Comparison of ENCODE assay signal across 9 cellular contexts in genomic region chr6:150599199-150600002, GRCh38. TPM values are rescaled to one million over a fixed set of nuclear protein-coding genes. Genes with fewer than 3 reads are reported as not detected.
DNase-seq lines count a peak whose midpoint lies in the region; ATAC-seq and FAIRE-seq lines count a peak whose summit lies in the region.
"Had no signal": no experiment of that assay in that cellular context is flagged by ENCODE, and none has a peak within 500 bp of the region (broad histone marks: within the 10 kb centered on the region; RNA-seq: fewer than 3 reads in every experiment).

Gene PLEKHG1 (plus strand): TSS chr6:150599885. CDS start chr6:150733682, 133,797 bp downstream.

- H3K27ac Mint-ChIP-seq in T-helper 17 cell, result peak within 1 kb of the TSS; percentile 94

- ATAC-seq in GM21367 (IDR thresholded peaks at IDR 0.05; ENCODE audit: unreplicated experiment), result peak; percentile 75
- ATAC-seq in T-helper 17 cell, result peak; percentile 71

- H3K9me3 ChIP-seq in T-helper 17 cell (ENCODE audit: control insufficient read depth, low read length, poor library complexity, severe bottlenecking), result no peaks in the 10 kb centered on the region

- FAIRE-seq in HTR-8/SVneo (lab: Jason Lieb, UNC) (no peak), RCC 7860 (lab: Jason Lieb, UNC) (no peak)
- FAIRE-seq: TTC549 had no signal

- DNase-seq in D341Med (ENCODE audit: low spot score) (peak; percentile 76), HTR-8/SVneo (ENCODE audit: insufficient read length, low spot score) (peak; percentile 10), T-helper 17 cell (peak; percentile 37 to 46 (median 46)), astrocyte of the hippocampus (ENCODE audit: low read depth, low spot score) (peak; percentile 91), hepatic stellate cell (ENCODE audit: low spot score) (peak; percentile 17), retina (peak; percentile 74), RCC 7860 (ENCODE audit: low spot score) (no peak)

- H3K4me3 Mint-ChIP-seq in T-helper 17 cell, result peak within 1 kb of the TSS; percentile 95

- H3K27me3 Mint-ChIP-seq in T-helper 17 cell, result peaks cover 28% of the 10 kb centered on the region

- no peaks in the 10 kb centered on the region for H3K36me3 Mint-ChIP-seq in T-helper 17 cell (ENCODE audit: low read depth)

- H3K4me1 Mint-ChIP-seq in T-helper 17 cell, result peaks cover 16% of the 10 kb centered on the region

RNA-seq across cellular contexts. Expression of gene PLEKHG1, which starts in this region (rescaled TPM):
- 10 to 100 TPM in 1 of 2 donors, 1 to 10 TPM in 1; 4.7 to 12.9 TPM for total RNA-seq in T-helper 17 cell
